In genomic region chr11:125146232-125146631, GRCh38 we compare ENCODE assay signal across 27 cellular contexts. TPM values are rescaled to one million over a fixed set of nuclear protein-coding genes. Genes with fewer than 3 reads are reported as not detected.
"Had no signal": no experiment of that assay in that cellular context is flagged by ENCODE, and none has a peak within 500 bp of the region (broad histone marks: within the 10 kb centered on the region; RNA-seq: fewer than 3 reads in every experiment).

No MANE protein-coding gene starts in this region.

- H3K36me3 ChIP-seq: gastrocnemius medialis, left ventricle myocardium inferior, lower lobe of right lung, ovary, sigmoid colon, tibial artery had no signal

- H3K27me3 ChIP-seq: ovary, testis had no signal

- DNase-seq: dorsolateral prefrontal cortex; effector CD4-positive, alpha-beta T cell; foreskin fibroblast; gastrocnemius medialis; head of caudate nucleus; kidney glomerular epithelial cell; left colon; left ventricle myocardium inferior; lower lobe of right lung; naive thymus-derived CD8-positive, alpha-beta T cell; nephron progenitor cell; nucleus accumbens; ovary; psoas muscle; right cardiac atrium; sigmoid colon; stimulated activated CD4-positive, alpha-beta T cell treated with anti-CD3 and anti-CD28 coated beads, Interleukin-2, amount 100 ng/mL, for 24 hours; stimulated activated CD4-positive, alpha-beta T cell treated with anti-CD3 and anti-CD28 coated beads, Interleukin-4, amount 100 ng/mL, for 24 hours; stimulated activated naive CD8-positive, alpha-beta T cell treated with anti-CD3 and anti-CD28 coated beads, Interleukin-15, Interleukin-2, amounts not matched to agents 100 U/mL and 50 U/mL, for 24 hours; substantia nigra; testis; tibial artery had no signal

- H3K9me3 Mint-ChIP-seq: naive thymus-derived CD8-positive, alpha-beta T cell; stimulated activated memory B cell treated with anti-CD40 and anti-IgM and Interleukin-4, amounts not matched to agents 10 μg/mL and 1 μg/mL and 100 μg/mL, for 72 hours; type B pancreatic cell had no signal

- H3K27ac ChIP-seq: dorsolateral prefrontal cortex, epithelial cell of prostate, gastrocnemius medialis, left ventricle myocardium inferior, lower lobe of right lung, ovary, psoas muscle, sigmoid colon, testis, tibial artery had no signal

- H3K27ac Mint-ChIP-seq: nephron progenitor cell; stimulated activated memory B cell treated with anti-CD40 and anti-IgM and Interleukin-4, amounts not matched to agents 10 μg/mL and 1 μg/mL and 100 μg/mL, for 72 hours; type B pancreatic cell had no signal

- ATAC-seq: esophagus mucosa; gastrocnemius medialis; left colon; lower lobe of right lung; naive thymus-derived CD8-positive, alpha-beta T cell; right cardiac atrium; stimulated activated memory B cell treated with anti-CD40 and anti-IgM and Interleukin-4, amounts not matched to agents 10 μg/mL and 1 μg/mL and 100 μg/mL, for 72 hours; stimulated activated naive CD8-positive, alpha-beta T cell treated with anti-CD3 and anti-CD28 coated beads, Interleukin-15, Interleukin-2, amounts not matched to agents 100 U/mL and 50 U/mL, for 24 hours had no signal

- H3K4me1 ChIP-seq: tibial artery had no signal

- H3K9me3 ChIP-seq: gastrocnemius medialis, left ventricle myocardium inferior, lower lobe of right lung, ovary, psoas muscle, sigmoid colon, testis, tibial artery had no signal

- H3K36me3 Mint-ChIP-seq: naive thymus-derived CD8-positive, alpha-beta T cell; stimulated activated memory B cell treated with anti-CD40 and anti-IgM and Interleukin-4, amounts not matched to agents 10 μg/mL and 1 μg/mL and 100 μg/mL, for 72 hours; type B pancreatic cell had no signal

- H3K4me3 ChIP-seq: dorsolateral prefrontal cortex, gastrocnemius medialis, left ventricle myocardium inferior, lower lobe of right lung, ovary, psoas muscle, sigmoid colon, testis, tibial artery had no signal

- H3K4me3 Mint-ChIP-seq: nephron progenitor cell; stimulated activated memory B cell treated with anti-CD40 and anti-IgM and Interleukin-4, amounts not matched to agents 10 μg/mL and 1 μg/mL and 100 μg/mL, for 72 hours; type B pancreatic cell had no signal

RNA-seq across cellular contexts. Expression of gene PKNOX2, which starts 18.3 kb away (rescaled TPM):
- total RNA-seq: naive thymus-derived CD8-positive, alpha-beta T cell; renal cortical epithelial cell had no signal
